12 cellular contexts compared by ENCODE assay signal in genomic region chr3:158770254-158771017, GRCh38.
DNase-seq lines count a peak whose midpoint lies in the region; FAIRE-seq and TF ChIP-seq lines count a peak whose summit lies in the region.
"Had no signal": no experiment of that assay in that cellular context is flagged by ENCODE, and none has a peak within 500 bp of the region (broad histone marks: within the 10 kb centered on the region; RNA-seq: fewer than 3 reads in every experiment).

No MANE protein-coding gene starts in this region.

- no peak for TF ChIP-seq CTCF in coronary artery (IDR thresholded peaks at IDR 0.05)

- peak overlapping the region in 1 of 2 donors; percentile 74 for H3K27ac ChIP-seq in coronary artery

- H3K4me3 ChIP-seq in skeletal muscle cell (ENCODE audit: low read depth, low read length) (no peak overlapping the region), coronary artery (no peak overlapping the region)

- no peak for FAIRE-seq in RCC 7860 (lab: Jason Lieb, UNC)
- FAIRE-seq: colon, urothelium cell line had no signal

- DNase-seq in GM03348 (ENCODE audit: low spot score) (peak; percentile 60), RCC 7860 (ENCODE audit: low spot score) (peak; percentile 11), fibroblast of gingiva (ENCODE audit: low read depth) (peak; percentile 14), skeletal muscle cell (ENCODE audit: low read depth) (peak; percentile 56), SIG-M5 (lab: John Stamatoyannopoulos, UW) (no peak), coronary artery (ENCODE audit: low spot score) (no peak), NCI-H1105 treated with DMSO at 0.1 percent for 48 hours (lab: John Stamatoyannopoulos, UW) (no peak), DMS114 treated with DMSO at 0.1 percent for 48 hours (lab: John Stamatoyannopoulos, UW; ENCODE audit: unreplicated experiment) (no peak)
- DNase-seq: activated T-cell treated with anti-CD3 and anti-CD28 coated beads, Interleukin-2, amount 50 U/mL, for 4 hours; DMS 273 treated with DMSO at 0.1 percent for 48 hours had no signal

Comparison
In these comparisons a context has a peak if more than half of its experiments do, and no peak if none do; other contexts are left out.
1. DNase-seq: peak in GM03348 (single experiment), RCC 7860 (single experiment), fibroblast of gingiva (single experiment) and skeletal muscle cell (single experiment); none in SIG-M5 (single experiment), coronary artery (single experiment), NCI-H1105 treated with DMSO at 0.1 percent for 48 hours (single experiment) and DMS114 treated with DMSO at 0.1 percent for 48 hours (single experiment).